32 cellular contexts compared by ENCODE assay signal in genomic region chrX:124994404-124994803, GRCh38. TPM values are rescaled to one million over a fixed set of nuclear protein-coding genes. Genes with fewer than 3 reads are reported as not detected.
"Had no signal": no experiment of that assay in that cellular context is flagged by ENCODE, and none has a peak within 500 bp of the region (broad histone marks: within the 10 kb centered on the region; RNA-seq: fewer than 3 reads in every experiment).

No MANE protein-coding gene starts in this region.

- H3K27me3 ChIP-seq: colonic mucosa, esophagus muscularis mucosa, esophagus squamous epithelium, foreskin keratinocyte, gastrocnemius medialis, gastroesophageal sphincter, heart left ventricle, heart right ventricle, hepatocyte had no signal

- H2AFZ ChIP-seq: hepatocyte had no signal

- H3K4me1 ChIP-seq: colonic mucosa, esophagus muscularis mucosa, esophagus squamous epithelium, foreskin keratinocyte, gastrocnemius medialis, gastroesophageal sphincter, heart left ventricle, heart right ventricle had no signal

- H3K4me2 ChIP-seq: hepatocyte had no signal

- H3K4me3 Mint-ChIP-seq: dendritic cell treated with granulocyte-macrophage colony-stimulating factor and Interleukin-4, amounts not matched to agents 40 ng/mL and 50 ng/mL, for 4 days; effector memory CD8-positive, alpha-beta T cell; endodermal cell had no signal

- ATAC-seq: effector memory CD8-positive, alpha-beta T cell; esophagus mucosa; foreskin keratinocyte; gastrocnemius medialis; gastroesophageal sphincter; heart left ventricle; heart right ventricle had no signal

- H3K4me3 ChIP-seq: colonic mucosa, coronary artery, dorsolateral prefrontal cortex, esophagus muscularis mucosa, esophagus squamous epithelium, gastrocnemius medialis, gastroesophageal sphincter, heart left ventricle, heart right ventricle, hepatocyte had no signal

- H3K27ac ChIP-seq: colonic mucosa, coronary artery, dorsolateral prefrontal cortex, epithelial cell of prostate, esophagus muscularis mucosa, esophagus squamous epithelium, foreskin keratinocyte, gastrocnemius medialis, gastroesophageal sphincter, heart left ventricle, heart right ventricle, hepatocyte had no signal

- FAIRE-seq: endometrium, endothelial cell of umbilical vein, frontal cortex had no signal

- H3K36me3 ChIP-seq: colonic mucosa, esophagus muscularis mucosa, esophagus squamous epithelium, gastrocnemius medialis, gastroesophageal sphincter, heart left ventricle, heart right ventricle had no signal

- H3K27me3 Mint-ChIP-seq: dendritic cell treated with granulocyte-macrophage colony-stimulating factor and Interleukin-4, amounts not matched to agents 40 ng/mL and 50 ng/mL, for 4 days; effector memory CD8-positive, alpha-beta T cell had no signal

- H3K79me2 ChIP-seq: hepatocyte had no signal

- H3K9me3 ChIP-seq: colonic mucosa, esophagus muscularis mucosa, esophagus squamous epithelium, gastrocnemius medialis, gastroesophageal sphincter, heart left ventricle, heart right ventricle had no signal

- H3K27ac Mint-ChIP-seq: dendritic cell treated with granulocyte-macrophage colony-stimulating factor and Interleukin-4, amounts not matched to agents 40 ng/mL and 50 ng/mL, for 4 days; effector memory CD8-positive, alpha-beta T cell; endodermal cell had no signal

- H3K9me3 Mint-ChIP-seq: dendritic cell treated with granulocyte-macrophage colony-stimulating factor and Interleukin-4, amounts not matched to agents 40 ng/mL and 50 ng/mL, for 4 days; endodermal cell had no signal

- DNase-seq: colonic mucosa; cortex of kidney; dermis blood vessel endothelial cell; dorsolateral prefrontal cortex; effector CD4-positive, alpha-beta T cell; effector CD8-positive, alpha-beta T cell; effector memory CD4-positive, alpha-beta T cell; effector memory CD8-positive, alpha-beta T cell; endodermal cell; erythroblast; esophagus squamous epithelium; foreskin fibroblast; foreskin keratinocyte; foreskin melanocyte; gastrocnemius medialis; glutamatergic neuron; head of caudate nucleus; heart left ventricle; heart right ventricle had no signal

RNA-seq across cellular contexts. Expression of gene TENM1, which starts 30.8 kb away (rescaled TPM):
- total RNA-seq: dermis blood vessel endothelial cell, dermis microvascular lymphatic vessel endothelial cell, endothelial cell of umbilical vein, fibroblast of villous mesenchyme, foreskin keratinocyte, glomerular endothelial cell had no signal
